ENCODE assay signal across 32 cellular contexts in the genomic region with DNA sequence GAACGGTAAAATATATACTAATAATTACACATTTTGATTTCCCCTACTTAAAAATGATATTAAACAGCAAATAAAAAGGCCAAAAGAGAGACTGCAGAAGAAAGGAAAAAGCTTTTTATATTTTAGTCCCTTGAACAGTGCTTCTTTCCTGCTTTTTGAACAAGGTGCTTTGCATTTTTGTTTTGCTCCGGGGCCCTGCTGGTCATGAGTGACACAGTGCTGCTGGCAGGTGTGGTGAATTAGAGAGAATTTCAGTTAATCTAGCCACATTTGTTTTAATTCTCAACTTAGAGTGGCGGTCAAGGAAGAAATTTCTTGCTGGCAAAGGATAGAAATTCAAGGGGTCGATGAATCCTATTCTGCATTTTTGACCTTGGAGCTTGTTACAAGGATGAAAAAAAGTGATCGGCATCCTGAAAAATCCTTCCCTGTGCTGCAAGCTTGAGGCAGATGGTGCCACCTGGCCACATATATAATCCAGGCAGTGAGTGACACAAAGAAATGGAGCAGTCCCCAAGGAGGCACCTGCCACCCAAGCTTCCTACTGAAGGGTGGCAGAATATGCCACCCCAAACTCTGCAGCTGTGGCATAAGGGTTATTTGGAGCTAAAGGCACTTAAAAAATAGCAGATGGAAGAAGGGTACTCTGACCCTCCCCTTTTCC. TPM values are rescaled to one million over a fixed set of nuclear protein-coding genes. Genes with fewer than 3 reads are reported as not detected.
DNase-seq lines count a peak whose midpoint lies in the region; ATAC-seq, FAIRE-seq and TF ChIP-seq lines count a peak whose summit lies in the region.
"Had no signal": no experiment of that assay in that cellular context is flagged by ENCODE, and none has a peak within 500 bp of the region (broad histone marks: within the 10 kb centered on the region; RNA-seq: fewer than 3 reads in every experiment).

No MANE protein-coding gene starts in this region.

- peak overlapping the region; percentile 2 to 88 (median 17); a peak in 9 of 22 replicates for H3K4me2 ChIP-seq in BLaER1 treated with 17β-estradiol and CSF1 and Interleukin-3, amounts not matched to agents 10 nM and 100 nM

- no peaks in the 10 kb centered on the region for H3K27me3 Mint-ChIP-seq in CD8-positive, alpha-beta T cell (ENCODE audit: low read depth)
- H3K27me3 Mint-ChIP-seq: CD8-positive, alpha-beta memory T cell had no signal

- intact Hi-C loops in CD8-positive, alpha-beta T cell (cut with DNase I, micrococcal nuclease), result loop anchor here in 1 of 2 experiments (10.0 kb wide), 1 partner anchor 1835 kb away; the partner anchor contains the start of gene TRIM13
- intact Hi-C loops in pancreas (cut with DNase I), result no loop called here

- H3K4me1 Mint-ChIP-seq in CD8-positive, alpha-beta T cell (ENCODE audit: low read depth), result peaks cover 84% of the 10 kb centered on the region

- no peaks in the 10 kb centered on the region for H4K20me1 ChIP-seq in BLaER1 treated with 17β-estradiol and CSF1 and Interleukin-3, amounts not matched to agents 10 nM and 100 nM

- no peak for DNase-seq in CD8-positive, alpha-beta T cell
- DNase-seq in NCI-H524 (lab: John Stamatoyannopoulos, UW), result peak; percentile 96 to 98
- peak; percentile 68 for DNase-seq in cerebellar cortex (ENCODE audit: low spot score)
- no peak for DNase-seq in pancreas
- no peak for DNase-seq in NCI-H2227 (lab: John Stamatoyannopoulos, UW; ENCODE audit: unreplicated experiment)
- DNase-seq in stimulated activated CD4-positive, alpha-beta T cell treated with anti-CD3 and anti-CD28 coated beads, Interleukin-4, amount 100 ng/mL, for 24 hours, result no peak
- no peak for DNase-seq in NCI-H69 (lab: John Stamatoyannopoulos, UW)
- DNase-seq: activated CD4-positive, alpha-beta T cell treated with anti-CD3 and anti-CD28 coated beads for 4 hours; activated gamma-delta T cell treated with Interleukin-2 at 50 U/mL for 16 hours; activated T-cell treated with anti-CD3 and anti-CD28 coated beads, Interleukin-2, amount 50 U/mL, for 1 hour; brain microvascular endothelial cell; CD8-positive, alpha-beta memory T cell; DMS153; GOT3; islet precursor cell; left ventricle myocardium superior; MG63; naive B cell; NCI-H1436; NCI-H2227 treated with DMSO at 0.1 percent for 48 hours; occipital lobe; stimulated activated naive CD8-positive, alpha-beta T cell treated with anti-CD3 and anti-CD28 coated beads, Interleukin-15, Interleukin-2, amounts not matched to agents 100 U/mL and 50 U/mL, for 24 hours; testis; uterus had no signal

- H3K36me3 Mint-ChIP-seq in CD8-positive, alpha-beta T cell, result peaks cover 6% of the 10 kb centered on the region
- H3K36me3 Mint-ChIP-seq: CD8-positive, alpha-beta memory T cell; mesothelial cell of epicardium; naive B cell had no signal

- peak overlapping the region; percentile 87 for H3K27ac Mint-ChIP-seq in CD8-positive, alpha-beta T cell
- H3K27ac Mint-ChIP-seq: mesothelial cell of epicardium; T-helper 2 cell treated with Interferon-gamma antibody and Interleukin-4, amounts not matched to agents 5 μg/mL and 100 μg/mL, for 36 hours had no signal

- peak overlapping the region; percentile 29 for H3K4me3 Mint-ChIP-seq in CD8-positive, alpha-beta T cell
- H3K4me3 Mint-ChIP-seq: mesothelial cell of epicardium; T-helper 2 cell treated with Interferon-gamma antibody and Interleukin-4, amounts not matched to agents 5 μg/mL and 100 μg/mL, for 36 hours had no signal

- 79 to 88% methylated on average over 5 of the region's 5 CpGs for WGBS in pancreas, 2 donors

- no peak overlapping the region for H3K4me3 ChIP-seq in BLaER1 treated with 17β-estradiol and CSF1 and Interleukin-3, amounts not matched to agents 10 nM and 100 nM
- no peak overlapping the region for H3K4me3 ChIP-seq in CD8-positive, alpha-beta T cell (ENCODE audit: low read depth, low read length)
- H3K4me3 ChIP-seq in pancreas, result no peak overlapping the region
- H3K4me3 ChIP-seq: adrenal gland, K562, MG63, testis, uterus had no signal

- H3K9ac ChIP-seq in BLaER1 treated with 17β-estradiol and CSF1 and Interleukin-3, amounts not matched to agents 10 nM and 100 nM, result 0 out of 22 replicates have a peak overlapping the region, but pooled peaks of 1 of the 11 experiments have one; percentile 2

- FAIRE-seq in pancreas (lab: Jason Lieb, UNC), result no peak
- FAIRE-seq: K562 had no signal

- H3K27ac ChIP-seq in BLaER1 treated with 17β-estradiol and CSF1 and Interleukin-3, amounts not matched to agents 10 nM and 100 nM, result no peak overlapping the region
- no peak overlapping the region for H3K27ac ChIP-seq in CD8-positive, alpha-beta T cell (ENCODE audit: low read depth, low read length)
- H3K27ac ChIP-seq in pancreas, result no peak overlapping the region
- H3K27ac ChIP-seq: adrenal gland, brain microvascular endothelial cell, testis, uterus had no signal

- no peaks in the 10 kb centered on the region for H3K9me3 Mint-ChIP-seq in CD8-positive, alpha-beta T cell
- H3K9me3 Mint-ChIP-seq: CD8-positive, alpha-beta memory T cell; mesothelial cell of epicardium; naive B cell; T-helper 2 cell treated with Interferon-gamma antibody and Interleukin-4, amounts not matched to agents 5 μg/mL and 100 μg/mL, for 36 hours had no signal

- H3K4me1 ChIP-seq in BLaER1 treated with 17β-estradiol and CSF1 and Interleukin-3, amounts not matched to agents 10 nM and 100 nM, result peaks cover 63 to 96% (median 79%) of the 10 kb centered on the region in 10 experiments
- peaks cover 73% of the 10 kb centered on the region for H3K4me1 ChIP-seq in CD8-positive, alpha-beta T cell (ENCODE audit: insufficient read depth, low read length)
- H3K4me1 ChIP-seq in pancreas, result no peaks in the 10 kb centered on the region
- H3K4me1 ChIP-seq: uterus had no signal

- CTCF ChIA-PET in CD8-positive, alpha-beta T cell (lab: Charles Lee), result interaction anchor here (1.9 to 8.3 kb wide), 3 partner anchors 11 to 24 kb away, joined by 6 to 161 read pairs (median 10); no protein-coding TSS in a partner anchor

- TF ChIP-seq CTCF in CD8-positive, alpha-beta T cell (IDR thresholded peaks at IDR 0.05), result no peak
- TF ChIP-seq CTCF in pancreas (IDR thresholded peaks at IDR 0.05), result no peak

- no peaks in the 10 kb centered on the region for H3K27me3 ChIP-seq in BLaER1 treated with 17β-estradiol and CSF1 and Interleukin-3, amounts not matched to agents 10 nM and 100 nM
- H3K27me3 ChIP-seq in CD8-positive, alpha-beta T cell (ENCODE audit: insufficient read depth, low read length), result no peaks in the 10 kb centered on the region
- no peaks in the 10 kb centered on the region for H3K27me3 ChIP-seq in pancreas
- H3K27me3 ChIP-seq: testis, uterus had no signal

- POLR2A ChIA-PET in CD8-positive, alpha-beta T cell (lab: Charles Lee), result interaction anchor here (1.4 to 10.8 kb wide), 4 partner anchors 9 to 376 kb away, joined by 3 to 143 read pairs (median 13); partner anchors contain the start of genes DHRS12 and INTS6

- no peaks in the 10 kb centered on the region for H3K9me3 ChIP-seq in BLaER1 treated with 17β-estradiol and CSF1 and Interleukin-3, amounts not matched to agents 10 nM and 100 nM (replicated peaks in 1 of 11)
- H3K9me3 ChIP-seq in CD8-positive, alpha-beta T cell (ENCODE audit: low read length), result no peaks in the 10 kb centered on the region
- no peaks in the 10 kb centered on the region for H3K9me3 ChIP-seq in pancreas
- H3K9me3 ChIP-seq: adrenal gland, MG63, testis, uterus had no signal

- no peaks in the 10 kb centered on the region for H3K36me3 ChIP-seq in BLaER1 treated with 17β-estradiol and CSF1 and Interleukin-3, amounts not matched to agents 10 nM and 100 nM
- H3K36me3 ChIP-seq in CD8-positive, alpha-beta T cell (ENCODE audit: insufficient read depth, low read length), result no peaks in the 10 kb centered on the region
- H3K36me3 ChIP-seq in pancreas, result no peaks in the 10 kb centered on the region
- H3K36me3 ChIP-seq: adrenal gland, brain microvascular endothelial cell, MG63, uterus had no signal

- no peak for ATAC-seq in CD8-positive, alpha-beta T cell
- ATAC-seq in pancreas, result no peak
- ATAC-seq: K562; left ventricle myocardium superior; stimulated activated naive CD8-positive, alpha-beta T cell treated with anti-CD3 and anti-CD28 coated beads, Interleukin-15, Interleukin-2, amounts not matched to agents 100 U/mL and 50 U/mL, for 24 hours had no signal

RNA-seq across cellular contexts. Expression of gene TMEM272, which starts 15.6 kb away (rescaled TPM):
- total RNA-seq in CD8-positive, alpha-beta T cell, result 1 to 10 TPM; 1.1 to 1.7 TPM
- total RNA-seq in pancreas, result under 1 TPM in 3 of 6 donors, not detected in 3; 0.06 to 0.16 (median 0.16) TPM
- polyA plus RNA-seq in pancreas, result under 1 TPM; 0.04 to 0.09 TPM
- total RNA-seq: adrenal gland, glomerular endothelial cell, HT1080, pulmonary artery endothelial cell had no signal

RNA-seq across cellular contexts. Expression of gene DHRS12, which starts 25.4 kb away (rescaled TPM):
- total RNA-seq in CD8-positive, alpha-beta T cell, result 10 to 100 TPM; 13.4 to 14.1 TPM
- 10 to 100 TPM; 13.8 to 34.6 (median 22.9) TPM for total RNA-seq in pancreas
- 10 to 100 TPM; 31.3 to 39.4 TPM for polyA plus RNA-seq in pancreas

RNA-seq across cellular contexts. Expression of gene CCDC70, which starts 32.4 kb away (rescaled TPM):
- total RNA-seq in CD8-positive, alpha-beta T cell, result not detected
- not detected for total RNA-seq in pancreas
- polyA plus RNA-seq in pancreas, result not detected
- total RNA-seq: adrenal gland; CD8-positive, alpha-beta memory T cell; glomerular endothelial cell; HT1080; K562; left ventricle myocardium superior; mesothelial cell of epicardium; occipital lobe; pulmonary artery endothelial cell; uterus had no signal
- polyA plus RNA-seq: adrenal gland; CD8-positive, alpha-beta memory T cell; K562 had no signal

Comparison
In these comparisons a context has a peak if more than half of its experiments do, and no peak if none do; other contexts are left out.
1. DNase-seq: peak in NCI-H524 (2 of 2) and cerebellar cortex (single experiment); none in CD8-positive, alpha-beta T cell (0 of 7), pancreas (0 of 6), NCI-H2227 (single experiment), stimulated activated CD4-positive, alpha-beta T cell treated with anti-CD3 and anti-CD28 coated beads, Interleukin-4, amount 100 ng/mL, for 24 hours (single experiment) and NCI-H69 (single experiment).